In the genomic region with DNA sequence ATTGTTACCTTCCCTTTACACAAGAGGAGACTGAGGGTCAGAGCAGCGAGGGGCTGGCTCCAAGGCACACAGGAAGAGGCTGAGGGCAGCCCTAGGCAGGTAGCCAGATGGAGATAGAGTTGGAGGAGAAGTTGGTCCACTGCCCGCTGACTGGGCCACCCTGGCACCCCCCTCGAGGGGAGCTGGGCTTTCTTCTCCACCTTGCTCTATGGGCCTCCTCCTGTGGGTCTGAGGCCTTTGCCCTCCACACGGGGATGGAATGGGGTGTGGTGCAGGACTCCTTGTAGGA, we compare ENCODE assay signal across 15 cellular contexts.
DNase-seq lines count a peak whose midpoint lies in the region; ATAC-seq, FAIRE-seq and TF ChIP-seq lines count a peak whose summit lies in the region.
"Had no signal": no experiment of that assay in that cellular context is flagged by ENCODE, and none has a peak within 500 bp of the region (broad histone marks: within the 10 kb centered on the region; RNA-seq: fewer than 3 reads in every experiment).

No MANE protein-coding gene starts in this region.

- H3K9ac ChIP-seq in HUES48 (ENCODE audit: low read depth, low read length): no peak overlapping the region

- ATAC-seq in A549: no peak
- ATAC-seq in HG02588 (IDR thresholded peaks at IDR 0.05; ENCODE audit: unreplicated experiment): no peak

- H3K4me1 ChIP-seq in A549: peaks cover 8% of the 10 kb centered on the region
- H3K4me1 ChIP-seq in HUES48 (ENCODE audit: control insufficient read depth, insufficient read depth, low read length): peaks cover 16% of the 10 kb centered on the region

- H3K36me3 ChIP-seq in HUES48 (ENCODE audit: control insufficient read depth, insufficient read depth, low read length): no peaks in the 10 kb centered on the region
- H3K36me3 ChIP-seq: neutrophil, transverse colon had no signal

- H3K9me3 Mint-ChIP-seq in chondrocyte (ENCODE audit: low read depth): peaks cover 8% of the 10 kb centered on the region
- H3K9me3 Mint-ChIP-seq in nephron progenitor cell: peaks cover 12% of the 10 kb centered on the region

- H3K4me3 ChIP-seq in A549 (no peak overlapping the region), HUES48 (ENCODE audit: low read depth, low read length) (peak overlapping the region; percentile 56)

- H3K4me2 ChIP-seq in A549: no peak overlapping the region

- peaks cover 19% of the 10 kb centered on the region for H3K27me3 ChIP-seq in HUES48 (ENCODE audit: control insufficient read depth, insufficient read depth, low read length)
- H3K27me3 ChIP-seq: transverse colon had no signal

- H3K27me3 Mint-ChIP-seq in chondrocyte (ENCODE audit: low read depth) (peaks cover 11% of the 10 kb centered on the region), nephron progenitor cell (ENCODE audit: low read depth, poor library complexity) (peaks cover 13% of the 10 kb centered on the region)

- no peak for TF ChIP-seq CTCF in A549 (IDR thresholded peaks at IDR 0.05)
- TF ChIP-seq CTCF in chondrocyte (IDR thresholded peaks at IDR 0.05): no peak
- no peak for TF ChIP-seq CTCF in nephron progenitor cell (IDR thresholded peaks at IDR 0.05)

- no peak for TF ChIP-seq EP300 in A549 (IDR thresholded peaks at IDR 0.05)

- no peak for DNase-seq in A549 (ENCODE audit: low read depth in 1 of 2, low spot score in 1 of 2)
- no peak for DNase-seq in chondrocyte (ENCODE audit: low spot score)
- DNase-seq in nephron progenitor cell: no peak
- DNase-seq in DMS79 treated with DMSO at 0.1 percent for 48 hours (lab: John Stamatoyannopoulos, UW): no peak
- no peak for DNase-seq in RPMI8226
- DNase-seq in NCI-H510A treated with DMSO at 0.1 percent for 48 hours (lab: John Stamatoyannopoulos, UW): no peak
- DNase-seq: activated CD4-positive, alpha-beta T cell treated with anti-CD3 and anti-CD28 coated beads, Interleukin-2, amount 50 U/mL, for 48 hours; effector CD4-positive, alpha-beta T cell; KG1 had no signal

- whole genome bisulfite sequencing in A549 (ENCODE audit: missing lambda C conversion rate): 60% methylated on average over 1 of the region's 4 CpGs

- no peak for TF ChIP-seq POLR2A in A549 (IDR thresholded peaks at IDR 0.05; ENCODE audit: low read length)

- TF ChIP-seq RAD21 in A549 (conservative IDR thresholded peaks at IDR 0.05 in 1 of 2, IDR thresholded peaks at IDR 0.05 in 1 of 2): no peak

- H3K27ac ChIP-seq in A549 (peak overlapping the region; percentile 40 to 65; a peak in 4 of 6 replicates), HUES48 (ENCODE audit: low read depth, low read length) (no peak overlapping the region)
- H3K27ac ChIP-seq: neutrophil had no signal

- H3K36me3 Mint-ChIP-seq in chondrocyte (ENCODE audit: low read depth): peaks cover 2% of the 10 kb centered on the region
- H3K36me3 Mint-ChIP-seq in nephron progenitor cell (ENCODE audit: low read depth): no peaks in the 10 kb centered on the region

- H3K27ac Mint-ChIP-seq in chondrocyte (ENCODE audit: unreplicated experiment): no peak overlapping the region
- H3K27ac Mint-ChIP-seq in nephron progenitor cell: no peak overlapping the region
- H3K27ac Mint-ChIP-seq: activated T-helper 2 cell treated with anti-CD3 and anti-CD28 coated beads, Interferon-gamma antibody, Interleukin-2, Interleukin-4, amounts not matched to agents 10 μg/mL and 5 μg/mL and 100 μg/mL, durations not matched to agents 14 hours and 24 hours and 36 hours had no signal

- H3K4me3 Mint-ChIP-seq in chondrocyte (ENCODE audit: unreplicated experiment) (peak overlapping the region; percentile 35), nephron progenitor cell (peak overlapping the region; percentile 73)

- POLR2A ChIA-PET in A549 (lab: Yijun Ruan, JAX): no interaction called here

- H3K4me1 Mint-ChIP-seq in chondrocyte (ENCODE audit: low read depth) (peaks cover 21% of the 10 kb centered on the region), nephron progenitor cell (peaks cover 55% of the 10 kb centered on the region)

- CTCF ChIA-PET in A549 (lab: Yijun Ruan, JAX): interaction anchor here (0.7 to 1.0 kb wide), 3 partner anchors 17 to 194 kb away, joined by 3 to 4 read pairs (median 3); no protein-coding TSS in a partner anchor

- H3K9me3 ChIP-seq in A549 (peaks cover 8% of the 10 kb centered on the region; the same call in 1 of the 3 replicates), HUES48 (ENCODE audit: control insufficient read depth, insufficient read depth, low read length) (peaks cover 9% of the 10 kb centered on the region; the same call in 1 of the 2 replicates)
- H3K9me3 ChIP-seq: neutrophil had no signal

- no peak for FAIRE-seq in A549 (lab: Jason Lieb, UNC)
- FAIRE-seq: keratinocyte had no signal

TF ChIP-seq in A549, 52 proteins besides CTCF, POLR2A, EP300 and RAD21:
- TF ChIP-seq HEYL (CRISPR knock-in tag; IDR thresholded peaks at IDR 0.05) (no peak), FOSL2 (IDR thresholded peaks at IDR 0.05) (no peak), FOSL2 (CRISPR knock-in tag; IDR thresholded peaks at IDR 0.05) (no peak), FOXS1 (CRISPR knock-in tag; IDR thresholded peaks at IDR 0.05) (no peak), MAFK (IDR thresholded peaks at IDR 0.05; ENCODE audit: partially characterized antibody) (no peak), SREBF2 (IDR thresholded peaks at IDR 0.05) (no peak)
